ENCODE assay signal across 20 cellular contexts in the genomic region with DNA sequence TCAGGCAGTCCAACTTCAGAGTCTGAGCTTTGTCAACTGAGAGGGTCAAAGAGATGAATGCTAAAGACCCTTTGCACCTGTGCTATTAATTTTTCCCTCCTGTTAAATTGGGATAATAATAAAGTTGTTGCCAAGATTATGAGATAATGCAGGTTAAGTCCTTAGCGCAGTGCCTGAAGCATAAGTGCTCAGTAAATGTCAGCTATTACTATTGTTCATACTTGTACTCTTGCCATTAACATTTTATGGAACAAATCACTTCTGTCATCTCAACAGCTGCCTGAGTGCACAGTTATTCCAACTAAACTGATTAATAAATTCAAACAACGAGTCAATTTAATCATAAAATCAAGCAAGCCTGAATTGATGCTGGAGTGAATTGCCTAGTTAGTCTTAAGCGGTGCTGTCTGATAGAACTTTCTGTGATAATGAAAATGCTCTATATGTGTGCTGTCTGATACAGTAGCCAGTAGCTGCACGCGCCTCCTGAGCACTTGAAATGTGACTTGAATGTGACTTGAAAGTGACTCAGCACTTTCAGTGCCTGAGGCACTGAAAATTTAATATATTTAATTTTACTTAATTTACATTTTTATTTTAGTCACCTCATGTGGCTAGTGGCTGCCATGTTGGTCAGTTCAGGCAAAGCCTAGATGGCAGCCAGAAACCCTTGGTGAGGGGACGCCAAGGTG.
DNase-seq lines count a peak whose midpoint lies in the region; ATAC-seq and TF ChIP-seq lines count a peak whose summit lies in the region.
"Had no signal": no experiment of that assay in that cellular context is flagged by ENCODE, and none has a peak within 500 bp of the region (broad histone marks: within the 10 kb centered on the region; RNA-seq: fewer than 3 reads in every experiment).

No MANE protein-coding gene starts in this region.

- H2AK5ac ChIP-seq in neuronal stem cell (ENCODE audit: low read depth, low read length): no peak overlapping the region

- no peaks in the 10 kb centered on the region for H3K9me3 ChIP-seq in neuronal stem cell (replicated peaks in 1 of 2; ENCODE audit: control insufficient read depth in 2 of 2, insufficient read depth in 1 of 2, low read depth in 1 of 2, low read length in 2 of 2)
- H3K9me3 ChIP-seq in mucosa of descending colon: no peaks in the 10 kb centered on the region

- H3K79me1 ChIP-seq in neuronal stem cell (ENCODE audit: low read depth, low read length): no peaks in the 10 kb centered on the region

- no peak for TF ChIP-seq CTCF in epithelial cell of esophagus (IDR thresholded peaks at IDR 0.05; ENCODE audit: insufficient read depth, low read depth, low read length, missing control alignments)
- TF ChIP-seq CTCF in mucosa of descending colon (IDR thresholded peaks at IDR 0.05): no peak

- no peak overlapping the region for H2BK12ac ChIP-seq in neuronal stem cell (ENCODE audit: low read length)

- no peak overlapping the region for H4K8ac ChIP-seq in neuronal stem cell (ENCODE audit: low read depth, low read length)

- H3K18ac ChIP-seq in neuronal stem cell (ENCODE audit: low read length): no peak overlapping the region

- H3K27ac ChIP-seq in neuronal stem cell (replicated peaks; ENCODE audit: low read length): no peak overlapping the region
- H3K27ac ChIP-seq: skin epidermis had no signal

- H3K4me2 ChIP-seq in neuronal stem cell (ENCODE audit: insufficient read depth, low read length, poor library complexity, severe bottlenecking): no peak overlapping the region

- no peak overlapping the region for H3K9ac ChIP-seq in neuronal stem cell (ENCODE audit: low read depth, low read length, poor library complexity)

- no peaks in the 10 kb centered on the region for H3K27me3 ChIP-seq in neuronal stem cell (ENCODE audit: control insufficient read depth in 3 of 3, insufficient read depth in 3 of 3, low read depth in 1 of 3, low read length in 3 of 3)

- H3K4me1 ChIP-seq in neuronal stem cell (ENCODE audit: control insufficient read depth in 2 of 2, insufficient read depth in 1 of 2, low read depth in 1 of 2, low read length in 2 of 2): peaks cover 3 to 4% of the 10 kb centered on the region in 2 donors
- no peaks in the 10 kb centered on the region for H3K4me1 ChIP-seq in mucosa of descending colon (ENCODE audit: low read depth)

- H2BK15ac ChIP-seq in neuronal stem cell (ENCODE audit: low read length): no peak overlapping the region

- no peak overlapping the region for H2AFZ ChIP-seq in neuronal stem cell (ENCODE audit: low read length)

- H2BK120ac ChIP-seq in neuronal stem cell (ENCODE audit: low read depth, low read length): no peak overlapping the region

- no peak overlapping the region for H3K23ac ChIP-seq in neuronal stem cell (ENCODE audit: low read depth, low read length, poor library complexity)

- no peak overlapping the region for H2BK5ac ChIP-seq in neuronal stem cell (ENCODE audit: low read length)

- no peak for ATAC-seq in mucosa of descending colon
- ATAC-seq: activated T-helper 17 cell treated with anti-CD3 and anti-CD28 coated beads, Interleukin-2, amount 50 U/mL, for 72 hours had no signal

- H3K14ac ChIP-seq in neuronal stem cell (ENCODE audit: low read length): no peak overlapping the region

- no peaks in the 10 kb centered on the region for H3K36me3 ChIP-seq in neuronal stem cell (replicated peaks in 1 of 2; ENCODE audit: control insufficient read depth in 2 of 2, insufficient read depth in 2 of 2, low read length in 2 of 2)
- no peaks in the 10 kb centered on the region for H3K36me3 ChIP-seq in mucosa of descending colon (ENCODE audit: low read depth)

- peak; percentile 2 for DNase-seq in DMS53 (lab: John Stamatoyannopoulos, UW)
- no peak for DNase-seq in DMS53 treated with DMSO at 0.1 percent for 48 hours (lab: John Stamatoyannopoulos, UW; ENCODE audit: unreplicated experiment)
- DNase-seq in NCI-H446 (lab: John Stamatoyannopoulos, UW): peak; percentile 25 to 45
- DNase-seq in epithelial cell of esophagus (ENCODE audit: low read depth): peak; percentile 40
- peak; percentile 30 for DNase-seq in kidney tubule cell (ENCODE audit: low spot score)
- no peak for DNase-seq in neuronal stem cell (ENCODE audit: low spot score)
- no peak for DNase-seq in iPS-NIHi11 (ENCODE audit: low spot score)
- DNase-seq in mucosa of descending colon: no peak
- DNase-seq: 8988T; CD4-positive, alpha-beta memory T cell; DMS153; endodermal cell; kidney glomerular epithelial cell; mammary epithelial cell; NCI-H1092 treated with DMSO at 0.1 percent for 48 hours; NCI-H2081 treated with DMSO at 0.1 percent for 48 hours; T-helper 9 cell; trophoblast cell had no signal

- no peak overlapping the region for H4K91ac ChIP-seq in neuronal stem cell (ENCODE audit: low read depth, low read length, poor library complexity)

- WGBS in neuronal stem cell (ENCODE audit: extremely low coverage in 2 of 2, insufficient read length in 2 of 2, insufficient replicate concordance in 1 of 2), 2 donors: no CpG with 5 or more reads among the region's 6 CpGs

- intact Hi-C loops in mucosa of descending colon (cut with DNase I, micrococcal nuclease): no loop called here

- H3K4me3 ChIP-seq in epithelial cell of esophagus (ENCODE audit: low read length) (no peak overlapping the region), neuronal stem cell (ENCODE audit: low read length in 2 of 2) (no peak overlapping the region), mucosa of descending colon (no peak overlapping the region)
- H3K4me3 ChIP-seq: skin epidermis had no signal

- H3K4ac ChIP-seq in neuronal stem cell (ENCODE audit: low read length): no peak overlapping the region

Comparison
In these comparisons a context has a peak if more than half of its experiments do, and no peak if none do; other contexts are left out.
1. DNase-seq: peak in DMS53 (single experiment), NCI-H446 (2 of 2), epithelial cell of esophagus (single experiment) and kidney tubule cell (single experiment); none in DMS53 treated with DMSO at 0.1 percent for 48 hours (single experiment), neuronal stem cell (single experiment), iPS-NIHi11 (single experiment) and mucosa of descending colon (0 of 3).